In genomic region chr11:122395282-122395681, GRCh38 we compare ENCODE assay signal across 20 cellular contexts.
DNase-seq lines count a peak whose midpoint lies in the region; ATAC-seq, FAIRE-seq and TF ChIP-seq lines count a peak whose summit lies in the region.
"Had no signal": no experiment of that assay in that cellular context is flagged by ENCODE, and none has a peak within 500 bp of the region (broad histone marks: within the 10 kb centered on the region; RNA-seq: fewer than 3 reads in every experiment).

No MANE protein-coding gene starts in this region.

- CTCF ChIA-PET in A549 (lab: Yijun Ruan, JAX), result interaction anchor here (0.9 kb wide), 1 partner anchor 192 kb away, joined by 3 read pairs; no protein-coding TSS in a partner anchor
- CTCF ChIA-PET in IMR-90 (lab: Yijun Ruan, JAX), result no interaction called here
- CTCF ChIA-PET in H1 (lab: Charles Lee; ENCODE audit: partially characterized antibody), result no interaction called here

- no peak overlapping the region for H2AK9ac ChIP-seq in IMR-90 (replicated peaks; ENCODE audit: low read depth, low read length, poor library complexity)

- in situ Hi-C loops in IMR-90 (cut with MboI; ENCODE audit: low sequenced_read_pairs), result no loop called here

- H2BK20ac ChIP-seq in IMR-90 (ENCODE audit: low read depth, low read length), result no peak overlapping the region
- no peak overlapping the region for H2BK20ac ChIP-seq in H1 (ENCODE audit: low read length)

- no peaks in the 10 kb centered on the region for H4K20me1 ChIP-seq in IMR-90 (ENCODE audit: insufficient read depth, low read length)
- H4K20me1 ChIP-seq in H1 (replicated peaks in 1 of 2; ENCODE audit: control insufficient read depth in 1 of 2, insufficient read depth in 2 of 2, low read length in 2 of 2), result no peaks in the 10 kb centered on the region
- H4K20me1 ChIP-seq: BLaER1 treated with 17β-estradiol and CSF1 and Interleukin-3, amounts not matched to agents 10 nM and 100 nM had no signal

- no peaks in the 10 kb centered on the region for H3K79me1 ChIP-seq in IMR-90 (ENCODE audit: low read depth in 1 of 2, low read length in 2 of 2)
- no peaks in the 10 kb centered on the region for H3K79me1 ChIP-seq in H1 (ENCODE audit: low read depth, low read length)

- H3K23me2 ChIP-seq in H1 (ENCODE audit: low read depth, low read length), result no peaks in the 10 kb centered on the region

- DNase-seq in A549 (ENCODE audit: low read depth in 1 of 2, low spot score in 1 of 2) (no peak), IMR-90 (no peak), H1 (ENCODE audit: low read depth in 1 of 2, low spot score in 2 of 2) (no peak), HK-2 (ENCODE audit: unreplicated experiment) (no peak)
- no peak for DNase-seq in activated T-cell treated with anti-CD3 and anti-CD28 coated beads, Interleukin-2, amount 50 U/mL, for 48 hours
- DNase-seq: 8988T; AML-193; Caco-2; Calu3; CD4-positive, alpha-beta T cell; CD8-positive, alpha-beta T cell; DMS79 treated with DMSO at 0.1 percent for 48 hours; GF-D8 had no signal

- TF ChIP-seq RAD21 in A549 (conservative IDR thresholded peaks at IDR 0.05 in 1 of 2, IDR thresholded peaks at IDR 0.05 in 1 of 2) (no peak), IMR-90 (IDR thresholded peaks at IDR 0.05; ENCODE audit: low read length) (no peak), H1 (IDR thresholded peaks at IDR 0.05 in 1 of 2, conservative IDR thresholded peaks at IDR 0.05 in 1 of 2; ENCODE audit: low read depth in 2 of 2, low read length in 2 of 2) (no peak)

- dilution Hi-C loops in IMR-90 (cut with HindIII; ENCODE audit: low sequenced_read_pairs, unreplicated experiment), result no loop called here

- H3K36me3 ChIP-seq in IMR-90 (ENCODE audit: control insufficient read depth, insufficient read depth, low read length) (no peaks in the 10 kb centered on the region), H1 (ENCODE audit: control insufficient read depth in 2 of 4, insufficient read depth in 4 of 4, low read length in 3 of 4) (no peaks in the 10 kb centered on the region; a peak in 1 of 8 replicates)
- H3K36me3 ChIP-seq: BLaER1 treated with 17β-estradiol and CSF1 and Interleukin-3, amounts not matched to agents 10 nM and 100 nM had no signal

- 63% methylated on average over 1 of the region's 1 CpG for WGBS in A549 (ENCODE audit: missing lambda C conversion rate)
- no CpG with 5 or more reads among the region's 1 CpG for WGBS in IMR-90 (ENCODE audit: extremely low coverage in 2 of 2, insufficient read length in 1 of 2), 2 experiments
- WGBS in H1 (ENCODE audit: extremely low coverage in 1 of 2, insufficient coverage in 1 of 2, insufficient read length in 1 of 2, insufficient replicate concordance in 2 of 2, low coverage in 1 of 2, low lambda C conversion rate in 2 of 2, missing lambda C conversion rate in 1 of 2), 2 experiments, result 100% methylated on average over 1 of the region's 1 CpG; no CpG with 5 or more reads in 1 of the 2 experiments

- no peak for ATAC-seq in A549
- ATAC-seq in IMR-90 (ENCODE audit: low read depth), result no peak
- ATAC-seq: CD8-positive, alpha-beta T cell had no signal

- TF ChIP-seq POLR2A in A549 (IDR thresholded peaks at IDR 0.05; ENCODE audit: low read length) (no peak), IMR-90 (IDR thresholded peaks at IDR 0.05; ENCODE audit: low read depth, low read length) (no peak), H1 (IDR thresholded peaks at IDR 0.05; ENCODE audit: control extremely low read depth in 1 of 2, low read depth in 2 of 2, low read length in 2 of 2) (no peak)

- no peak overlapping the region for H3K4me3 ChIP-seq in A549
- no peak overlapping the region for H3K4me3 ChIP-seq in IMR-90 (ENCODE audit: insufficient read depth, low read depth, low read length)
- H3K4me3 ChIP-seq in H1 (ENCODE audit: extremely low read depth in 1 of 4, insufficient read depth in 2 of 4, low read depth in 3 of 4, low read length in 4 of 4), result no peak overlapping the region
- H3K4me3 ChIP-seq: BLaER1 treated with 17β-estradiol and CSF1 and Interleukin-3, amounts not matched to agents 10 nM and 100 nM had no signal

- H3K27ac ChIP-seq in A549, result no peak overlapping the region
- H3K27ac ChIP-seq in IMR-90 (ENCODE audit: insufficient read depth, low read length), result no peak overlapping the region
- H3K27ac ChIP-seq in H1 (ENCODE audit: low read depth, low read length), result no peak overlapping the region
- H3K27ac ChIP-seq: BLaER1 treated with 17β-estradiol and CSF1 and Interleukin-3, amounts not matched to agents 10 nM and 100 nM; C4-2B had no signal

- no peak overlapping the region for H3K23ac ChIP-seq in IMR-90 (ENCODE audit: low read depth, low read length)
- no peak overlapping the region for H3K23ac ChIP-seq in H1 (ENCODE audit: insufficient read length)

- H2BK5ac ChIP-seq in IMR-90 (ENCODE audit: low read depth, low read length, poor library complexity, severe bottlenecking) (no peak overlapping the region), H1 (ENCODE audit: low read depth, low read length) (no peak overlapping the region)

- H2BK120ac ChIP-seq in IMR-90 (ENCODE audit: low read depth, low read length), result no peak overlapping the region
- no peak overlapping the region for H2BK120ac ChIP-seq in H1 (replicated peaks; ENCODE audit: low read depth, low read length)

- no peak overlapping the region for H3K4ac ChIP-seq in IMR-90 (ENCODE audit: low read depth, low read length)
- H3K4ac ChIP-seq in H1 (replicated peaks; ENCODE audit: insufficient read length, low read depth, low read length), result no peak overlapping the region

- H3K14ac ChIP-seq in IMR-90 (replicated peaks; ENCODE audit: low read depth, low read length), result no peak overlapping the region
- no peak overlapping the region for H3K14ac ChIP-seq in H1 (ENCODE audit: insufficient read length)

- POLR2A ChIA-PET in A549 (lab: Yijun Ruan, JAX), result no interaction called here
- POLR2A ChIA-PET in IMR-90 (lab: Charles Lee; ENCODE audit: unreplicated experiment), result no interaction called here
- POLR2A ChIA-PET in H1 (lab: Charles Lee; ENCODE audit: partially characterized antibody), result no interaction called here

- FAIRE-seq in A549 (lab: Jason Lieb, UNC) (no peak), H1 (lab: Jason Lieb, UNC) (no peak)
- FAIRE-seq: A204.1, D721Med, G401.6, GM12891, GM19239 had no signal

- TF ChIP-seq EP300 in A549 (IDR thresholded peaks at IDR 0.05) (no peak), H1 (IDR thresholded peaks at IDR 0.05; ENCODE audit: borderline replicate concordance in 1 of 2, low read depth in 2 of 2, low read length in 2 of 2) (no peak)

- no TSS peak for BruUV-seq in IMR-90 (replicated peaks; lab: Mats Ljungman, UMichigan)

- H2AK5ac ChIP-seq in IMR-90 (ENCODE audit: low read depth, low read length) (no peak overlapping the region), H1 (ENCODE audit: low read depth, low read length) (no peak overlapping the region)

- intact Hi-C loops in IMR-90 (cut with micrococcal nuclease), result no loop called here

- H3K56ac ChIP-seq in IMR-90 (ENCODE audit: extremely low read depth, insufficient read depth, low read length) (no peak overlapping the region), H1 (replicated peaks; ENCODE audit: insufficient read length, low read depth, low read length) (no peak overlapping the region)

- no peak overlapping the region for H4K91ac ChIP-seq in IMR-90 (ENCODE audit: insufficient read depth, low read depth, low read length)
- H4K91ac ChIP-seq in H1 (replicated peaks; ENCODE audit: insufficient read length, low read length), result no peak overlapping the region

- no peaks in the 10 kb centered on the region for H3K27me3 ChIP-seq in IMR-90 (ENCODE audit: control insufficient read depth, insufficient read depth, low read length)
- no peaks in the 10 kb centered on the region for H3K27me3 ChIP-seq in H1 (replicated peaks in 1 of 4; ENCODE audit: control insufficient read depth in 3 of 4, extremely low read depth in 1 of 4, insufficient read depth in 3 of 4, low read length in 3 of 4)
- H3K27me3 ChIP-seq: BLaER1 treated with 17β-estradiol and CSF1 and Interleukin-3, amounts not matched to agents 10 nM and 100 nM had no signal

- no peak for TF ChIP-seq CTCF in A549 (IDR thresholded peaks at IDR 0.05)
- no peak for TF ChIP-seq CTCF in IMR-90 (conservative IDR thresholded peaks at IDR 0.05; ENCODE audit: low read depth, low read length)
- TF ChIP-seq CTCF in H1 (IDR thresholded peaks at IDR 0.05; ENCODE audit: control extremely low read depth in 1 of 3, insufficient read depth in 1 of 3, low read depth in 1 of 3, low read length in 3 of 3), result no peak

- H4K8ac ChIP-seq in IMR-90 (ENCODE audit: low read depth in 2 of 2, low read length in 2 of 2), result no peak overlapping the region
- no peak overlapping the region for H4K8ac ChIP-seq in H1 (ENCODE audit: extremely low read depth, insufficient read depth, low read length)

- peaks cover 12% of the 10 kb centered on the region; the same call in 2 of the 3 replicates for H3K4me1 ChIP-seq in A549
- peaks cover 2% of the 10 kb centered on the region for H3K4me1 ChIP-seq in IMR-90 (ENCODE audit: control insufficient read depth, insufficient read depth, low read length)
- no peaks in the 10 kb centered on the region for H3K4me1 ChIP-seq in H1 (replicated peaks in 1 of 4; ENCODE audit: control insufficient read depth in 3 of 4, insufficient read depth in 4 of 4, low read length in 3 of 4)
- H3K4me1 ChIP-seq: BLaER1 treated with 17β-estradiol and CSF1 and Interleukin-3, amounts not matched to agents 10 nM and 100 nM; Caco-2 had no signal

- no peak overlapping the region for H3K9ac ChIP-seq in IMR-90 (ENCODE audit: low read depth, low read length)
- H3K9ac ChIP-seq in H1 (replicated peaks in 1 of 4; ENCODE audit: extremely low read depth in 1 of 4, low read depth in 3 of 4, low read length in 3 of 4), result no peak overlapping the region
- H3K9ac ChIP-seq: BLaER1 treated with 17β-estradiol and CSF1 and Interleukin-3, amounts not matched to agents 10 nM and 100 nM had no signal

- no peaks in the 10 kb centered on the region for H3K79me2 ChIP-seq in H1 (ENCODE audit: control insufficient read depth in 1 of 2, insufficient read depth in 2 of 2, low read length in 2 of 2)

- H4K5ac ChIP-seq in IMR-90 (ENCODE audit: low read depth, low read length) (no peak overlapping the region), H1 (ENCODE audit: insufficient read length, low read depth, low read length) (no peak overlapping the region)

- H3K9me3 ChIP-seq in A549 (0 out of 3 replicates have a peak, but pooled peaks cover under 1% of the 10 kb centered on the region), IMR-90 (ENCODE audit: control insufficient read depth, insufficient read depth, low read length) (no peaks in the 10 kb centered on the region), H1 (ENCODE audit: insufficient read depth in 2 of 2, low read depth in 1 of 2, low read length in 1 of 2) (no peaks in the 10 kb centered on the region)

- H2BK15ac ChIP-seq in IMR-90 (ENCODE audit: low read depth, low read length), result no peak overlapping the region
- no peak overlapping the region for H2BK15ac ChIP-seq in H1 (ENCODE audit: low read length)

- H3K9me1 ChIP-seq in IMR-90 (ENCODE audit: insufficient read depth, low read length), result no peaks in the 10 kb centered on the region

- no peak overlapping the region for H2BK12ac ChIP-seq in H1 (ENCODE audit: low read depth, low read length)

- H2AFZ ChIP-seq in IMR-90 (replicated peaks; ENCODE audit: low read length, poor library complexity) (no peak overlapping the region), H1 (ENCODE audit: low read length) (no peak overlapping the region)

- H3K4me2 ChIP-seq in A549 (no peak overlapping the region), IMR-90 (ENCODE audit: low read depth, low read length) (no peak overlapping the region), H1 (ENCODE audit: insufficient read depth in 1 of 2, low read depth in 2 of 2, low read length in 2 of 2) (no peak overlapping the region)
- H3K4me2 ChIP-seq: BLaER1 treated with 17β-estradiol and CSF1 and Interleukin-3, amounts not matched to agents 10 nM and 100 nM had no signal

- no peak overlapping the region for H3K18ac ChIP-seq in IMR-90 (ENCODE audit: low read depth, low read length)
- H3K18ac ChIP-seq in H1 (ENCODE audit: extremely low read depth, low read length), result no peak overlapping the region

Comparison
In these comparisons a context has a peak if more than half of its experiments do, and no peak if none do; other contexts are left out.
1. Of the 18 proteins assayed by ChIP-seq in both H1 and A549: peak only in H1: none; only in A549: none; in both: MAFK; in neither: 17.